In genomic region chr1:24917327-24918074, GRCh38 we compare ENCODE assay signal across 1 cellular context.
TF ChIP-seq lines count a peak whose summit lies in the region.

No MANE protein-coding gene starts in this region.

TF ChIP-seq in IMR-90, 13 proteins besides CTCF, POLR2A, EP300 and RAD21:
- TF ChIP-seq BHLHE40 (IDR thresholded peaks at IDR 0.05; ENCODE audit: low read depth, low read length) = no peak
